In genomic region chr17:76515291-76515949, GRCh38 we compare ENCODE assay signal across 8 cellular contexts. TPM values are rescaled to one million over a fixed set of nuclear protein-coding genes. Genes with fewer than 3 reads are reported as not detected.
DNase-seq lines count a peak whose midpoint lies in the region; ATAC-seq, FAIRE-seq and TF ChIP-seq lines count a peak whose summit lies in the region.

No MANE protein-coding gene starts in this region.

- peaks cover 19 to 24% of the 10 kb centered on the region in 2 donors for H3K4me1 Mint-ChIP-seq in stimulated activated naive B cell treated with anti-CD40 and anti-IgM and Interleukin-4, amounts not matched to agents 10 μg/mL and 1 μg/mL and 100 μg/mL, for 72 hours

- no peaks in the 10 kb centered on the region for H3K36me3 ChIP-seq in bronchial epithelial cell (ENCODE audit: control insufficient read depth, insufficient read depth, low read length)

- H3K4me3 ChIP-seq in bronchial epithelial cell (ENCODE audit: low read depth, low read length): no peak overlapping the region

- ATAC-seq in HG02938 (IDR thresholded peaks at IDR 0.05; ENCODE audit: unreplicated experiment) (peak; percentile 53), GM21515 (IDR thresholded peaks at IDR 0.05; ENCODE audit: unreplicated experiment) (no peak)
- ATAC-seq in stimulated activated naive B cell treated with anti-CD40 and anti-IgM and Interleukin-4, amounts not matched to agents 10 μg/mL and 1 μg/mL and 100 μg/mL, for 72 hours (replicated peaks): peak; percentile 91 to 92

- H3K27me3 Mint-ChIP-seq in stimulated activated naive B cell treated with anti-CD40 and anti-IgM and Interleukin-4, amounts not matched to agents 10 μg/mL and 1 μg/mL and 100 μg/mL, for 72 hours: peaks cover 4% of the 10 kb centered on the region in 2 donors

- H3K27ac Mint-ChIP-seq in stimulated activated naive B cell treated with anti-CD40 and anti-IgM and Interleukin-4, amounts not matched to agents 10 μg/mL and 1 μg/mL and 100 μg/mL, for 72 hours: peak overlapping the region; percentile 88

- FAIRE-seq in bronchial epithelial cell (lab: Jason Lieb, UNC): peak; percentile 13

- peak overlapping the region; percentile 42 to 70 for H3K4me3 Mint-ChIP-seq in stimulated activated naive B cell treated with anti-CD40 and anti-IgM and Interleukin-4, amounts not matched to agents 10 μg/mL and 1 μg/mL and 100 μg/mL, for 72 hours

- DNase-seq in CD1c-positive myeloid dendritic cell (ENCODE audit: extremely low spot score): peak; percentile 96
- peak; percentile 58 for DNase-seq in activated CD4-positive, CD25-positive, alpha-beta regulatory T cell treated with anti-CD3 and anti-CD28 coated beads, Interleukin-2, amount 50 U/mL, for 16 hours (ENCODE audit: low read depth, low spot score)
- DNase-seq in bronchial epithelial cell (ENCODE audit: low read depth): no peak
- DNase-seq in myocyte (ENCODE audit: low read depth): peak; percentile 75
- DNase-seq in stimulated activated naive B cell treated with anti-CD40 and anti-IgM and Interleukin-4, amounts not matched to agents 10 μg/mL and 1 μg/mL and 100 μg/mL, for 72 hours: peak; percentile 83
- DNase-seq in NCI-H510A (lab: John Stamatoyannopoulos, UW): no peak

- H3K27me3 ChIP-seq in bronchial epithelial cell (ENCODE audit: control insufficient read depth, insufficient read depth, low read length): peaks cover 2% of the 10 kb centered on the region

- H3K36me3 Mint-ChIP-seq in stimulated activated naive B cell treated with anti-CD40 and anti-IgM and Interleukin-4, amounts not matched to agents 10 μg/mL and 1 μg/mL and 100 μg/mL, for 72 hours: no peaks in the 10 kb centered on the region

- no peaks in the 10 kb centered on the region for H3K9me3 Mint-ChIP-seq in stimulated activated naive B cell treated with anti-CD40 and anti-IgM and Interleukin-4, amounts not matched to agents 10 μg/mL and 1 μg/mL and 100 μg/mL, for 72 hours

- TF ChIP-seq CTCF in bronchial epithelial cell (IDR thresholded peaks at IDR 0.05; ENCODE audit: insufficient read depth, low read length, severe bottlenecking): no peak

RNA-seq across cellular contexts. Expression of gene RHBDF2, which starts 14.2 kb away (rescaled TPM):
- total RNA-seq in bronchial epithelial cell (9.9 and 10.8 TPM in 2 replicates), myocyte (6.5 and 7.5 TPM in 2 replicates)
- polyA plus RNA-seq in myocyte (2012): 10.6 TPM

RNA-seq across cellular contexts. Expression of gene CYGB, which starts 22.1 kb away (rescaled TPM):
- 2.1 and 2.3 TPM in 2 replicates for total RNA-seq in bronchial epithelial cell
- 3.2 and 7.7 TPM in 2 replicates for total RNA-seq in myocyte
- 2.4 TPM for polyA plus RNA-seq in myocyte (2012)

RNA-seq across cellular contexts. Expression of gene PRCD, which starts 24.4 kb away (rescaled TPM):
- total RNA-seq in bronchial epithelial cell (0.13 TPM in 1 of 2 replicates, not detected in the other), myocyte (not detected in 2 replicates)
- polyA plus RNA-seq in myocyte (2012): 0.54 TPM

RNA-seq across cellular contexts. Expression of gene AANAT, which starts 48.0 kb away (rescaled TPM):
- not detected in 2 replicates for total RNA-seq in bronchial epithelial cell
- not detected in 2 replicates for total RNA-seq in myocyte
- polyA plus RNA-seq in myocyte (2012): 0.08 TPM

Comparison
In these comparisons a context has a peak if more than half of its experiments do, and no peak if none do; other contexts are left out.
1. DNase-seq: peak in CD1c-positive myeloid dendritic cell (single experiment), activated CD4-positive, CD25-positive, alpha-beta regulatory T cell treated with anti-CD3 and anti-CD28 coated beads, Interleukin-2, amount 50 U/mL, for 16 hours (single experiment), myocyte (single experiment) and stimulated activated naive B cell treated with anti-CD40 and anti-IgM and Interleukin-4, amounts not matched to agents 10 μg/mL and 1 μg/mL and 100 μg/mL, for 72 hours (single experiment); none in bronchial epithelial cell (single experiment) and NCI-H510A (single experiment).